ENCODE assay signal across 26 cellular contexts in the genomic region with DNA sequence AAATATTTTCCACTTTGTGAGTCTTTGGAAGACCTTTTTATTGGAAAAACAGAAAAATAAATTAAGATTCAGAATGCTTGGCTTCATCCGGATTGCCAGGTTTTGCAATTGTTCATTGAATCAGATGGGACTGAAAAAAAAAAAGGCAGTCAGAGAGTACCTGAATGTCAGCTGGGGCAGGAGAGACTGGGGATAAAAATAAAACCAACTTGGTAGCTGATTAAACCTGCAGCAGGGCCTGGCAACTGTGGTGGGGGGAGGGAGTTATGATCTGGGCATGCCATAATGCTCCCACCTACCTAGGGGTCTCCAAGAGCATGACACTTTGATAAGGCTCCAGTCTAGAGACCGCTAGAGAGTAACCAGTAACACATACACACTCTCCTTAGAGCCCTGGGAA.
DNase-seq lines count a peak whose midpoint lies in the region; ATAC-seq and TF ChIP-seq lines count a peak whose summit lies in the region.
"Had no signal": no experiment of that assay in that cellular context is flagged by ENCODE, and none has a peak within 500 bp of the region (broad histone marks: within the 10 kb centered on the region; RNA-seq: fewer than 3 reads in every experiment).

No MANE protein-coding gene starts in this region.

- H3K79me2 ChIP-seq in smooth muscle cell (ENCODE audit: low read depth): no peaks in the 10 kb centered on the region

- no peaks in the 10 kb centered on the region for H4K20me1 ChIP-seq in smooth muscle cell (ENCODE audit: low read depth)
- H4K20me1 ChIP-seq: BLaER1 treated with 17β-estradiol and CSF1 and Interleukin-3, amounts not matched to agents 10 nM and 100 nM had no signal

- H3F3A ChIP-seq in smooth muscle cell (ENCODE audit: low read depth): no peaks in the 10 kb centered on the region

- H3K4me1 Mint-ChIP-seq in activated CD4-positive, alpha-beta T cell treated with anti-CD3 and anti-CD28 coated beads, Interleukin-2, amount 10 ng/mL, durations not matched to agents 24 days and 14 days: no peaks in the 10 kb centered on the region
- H3K4me1 Mint-ChIP-seq: B cell had no signal

- peak overlapping the region; percentile 69 for H3K9ac ChIP-seq in smooth muscle cell (ENCODE audit: low read depth)
- H3K9ac ChIP-seq: BLaER1 treated with 17β-estradiol and CSF1 and Interleukin-3, amounts not matched to agents 10 nM and 100 nM had no signal

- no peak overlapping the region for H3K27ac Mint-ChIP-seq in activated CD4-positive, alpha-beta T cell treated with anti-CD3 and anti-CD28 coated beads, Interleukin-2, amount 10 ng/mL, durations not matched to agents 24 days and 14 days
- H3K27ac Mint-ChIP-seq: B cell; CD4-positive, alpha-beta T cell; CD8-positive, alpha-beta T cell had no signal

- H3K9me3 ChIP-seq in cardiac muscle cell (ENCODE audit: low read depth) (no peaks in the 10 kb centered on the region), right atrium auricular region (no peaks in the 10 kb centered on the region), smooth muscle cell (replicated peaks; ENCODE audit: low read depth) (no peaks in the 10 kb centered on the region)
- H3K9me3 ChIP-seq: A549; BLaER1 treated with 17β-estradiol and CSF1 and Interleukin-3, amounts not matched to agents 10 nM and 100 nM; Caco-2 had no signal

- H3K4me3 ChIP-seq in cardiac muscle cell (no peak overlapping the region), right atrium auricular region (no peak overlapping the region), smooth muscle cell (no peak overlapping the region)
- H3K4me3 ChIP-seq: A549; BLaER1 treated with 17β-estradiol and CSF1 and Interleukin-3, amounts not matched to agents 10 nM and 100 nM; GM12878 had no signal

- H3K4me1 ChIP-seq in cardiac muscle cell (ENCODE audit: low read depth) (peaks cover 16% of the 10 kb centered on the region), right atrium auricular region (peaks cover 0 to 17% of the 10 kb centered on the region in 2 donors), smooth muscle cell (ENCODE audit: low read depth) (peaks cover 5% of the 10 kb centered on the region)
- H3K4me1 ChIP-seq: A549, Caco-2 had no signal

- no peaks in the 10 kb centered on the region for H3K27me3 ChIP-seq in cardiac muscle cell
- H3K27me3 ChIP-seq in right atrium auricular region: no peaks in the 10 kb centered on the region
- no peaks in the 10 kb centered on the region for H3K27me3 ChIP-seq in smooth muscle cell (ENCODE audit: low read depth)
- H3K27me3 ChIP-seq: BLaER1 treated with 17β-estradiol and CSF1 and Interleukin-3, amounts not matched to agents 10 nM and 100 nM had no signal

- WGBS in smooth muscle cell (ENCODE audit: low lambda C conversion rate): 99% methylated on average over 2 of the region's 2 CpGs

- H3K36me3 Mint-ChIP-seq in activated CD4-positive, alpha-beta T cell treated with anti-CD3 and anti-CD28 coated beads, Interleukin-2, amount 10 ng/mL, durations not matched to agents 24 days and 14 days (ENCODE audit: low read depth): no peaks in the 10 kb centered on the region
- H3K36me3 Mint-ChIP-seq: CD8-positive, alpha-beta T cell had no signal

- TF ChIP-seq CTCF in cardiac muscle cell (IDR thresholded peaks at IDR 0.05; ENCODE audit: low read depth, low read length) (no peak), right atrium auricular region (IDR thresholded peaks at IDR 0.05) (no peak), smooth muscle cell (IDR thresholded peaks at IDR 0.05; ENCODE audit: borderline replicate concordance, insufficient read depth, poor library complexity, severe bottlenecking) (no peak)

- H3K9me3 Mint-ChIP-seq in activated CD4-positive, alpha-beta T cell treated with anti-CD3 and anti-CD28 coated beads, Interleukin-2, amount 10 ng/mL, durations not matched to agents 24 days and 14 days: no peaks in the 10 kb centered on the region
- H3K9me3 Mint-ChIP-seq: CD4-positive, alpha-beta T cell; CD8-positive, alpha-beta T cell had no signal

- intact Hi-C loops in activated CD4-positive, alpha-beta T cell treated with anti-CD3 and anti-CD28 coated beads, Interleukin-2, amount 10 ng/mL, durations not matched to agents 24 days and 14 days (cut with micrococcal nuclease): no loop called here
- intact Hi-C loops in Right ventricle myocardium inferior (cut with DNase I): no loop called here

- H3K4me2 ChIP-seq in smooth muscle cell: peak overlapping the region; percentile 8
- H3K4me2 ChIP-seq: A549 had no signal

- ATAC-seq in Right ventricle myocardium inferior: no peak
- no peak for ATAC-seq in GM21576 (IDR thresholded peaks at IDR 0.05; ENCODE audit: unreplicated experiment)
- ATAC-seq: A549; CD8-positive, alpha-beta T cell; GM12878 had no signal

- H3K4me3 Mint-ChIP-seq in activated CD4-positive, alpha-beta T cell treated with anti-CD3 and anti-CD28 coated beads, Interleukin-2, amount 10 ng/mL, durations not matched to agents 24 days and 14 days: no peak overlapping the region
- H3K4me3 Mint-ChIP-seq: B cell; CD4-positive, alpha-beta T cell; CD8-positive, alpha-beta T cell had no signal

- H3K27ac ChIP-seq in cardiac muscle cell (peak overlapping the region; percentile 41), right atrium auricular region (peak overlapping the region; percentile 7 to 62), smooth muscle cell (ENCODE audit: low read depth) (peak overlapping the region; percentile 95)
- H3K27ac ChIP-seq: 22Rv1; A549; BLaER1 treated with 17β-estradiol and CSF1 and Interleukin-3, amounts not matched to agents 10 nM and 100 nM; C4-2B had no signal

- H3K36me3 ChIP-seq in cardiac muscle cell (no peaks in the 10 kb centered on the region), right atrium auricular region (no peaks in the 10 kb centered on the region), smooth muscle cell (ENCODE audit: low read depth) (no peaks in the 10 kb centered on the region)
- H3K36me3 ChIP-seq: BLaER1 treated with 17β-estradiol and CSF1 and Interleukin-3, amounts not matched to agents 10 nM and 100 nM had no signal

- H3K27me3 Mint-ChIP-seq in activated CD4-positive, alpha-beta T cell treated with anti-CD3 and anti-CD28 coated beads, Interleukin-2, amount 10 ng/mL, durations not matched to agents 24 days and 14 days: no peaks in the 10 kb centered on the region
- H3K27me3 Mint-ChIP-seq: CD4-positive, alpha-beta T cell had no signal

- DNase-seq in activated CD4-positive, alpha-beta T cell treated with anti-CD3 and anti-CD28 coated beads, Interleukin-2, amount 10 ng/mL, durations not matched to agents 24 days and 14 days: peak; percentile 3
- no peak for DNase-seq in activated CD4-positive, alpha-beta T cell treated with anti-CD3 and anti-CD28 coated beads, Interleukin-2, amount 50 U/mL, for 1 hour
- no peak for DNase-seq in cardiac muscle cell (ENCODE audit: low read depth in 1 of 2, low spot score in 1 of 2)
- DNase-seq in Right ventricle myocardium inferior (ENCODE audit: missing footprints): no peak
- DNase-seq in right atrium auricular region (ENCODE audit: low spot score): no peak
- no peak for DNase-seq in smooth muscle cell (lab: John Stamatoyannopoulos, UW; ENCODE audit: unreplicated experiment)
- DNase-seq in NCI-H2107 (lab: John Stamatoyannopoulos, UW): no peak
- DNase-seq: AML-193; Caco-2; Calu3; CD4-positive, alpha-beta T cell; CD8-positive, alpha-beta T cell; DMS 273 treated with DMSO at 0.1 percent for 48 hours; DMS153; DMS53; DMS79; DND-41; EL; GDM1 had no signal

- H2AFZ ChIP-seq in smooth muscle cell (ENCODE audit: low read depth): no peak overlapping the region

Comparison
In these comparisons a context has a peak if more than half of its experiments do, and no peak if none do; other contexts are left out.
1. H3K27ac ChIP-seq: peak in every context shown above with its lines; median percentile 95 in smooth muscle cell; 41 in cardiac muscle cell; 34 in right atrium auricular region.